17 cellular contexts compared by ENCODE assay signal in genomic region chr2:198253995-198254394, GRCh38.
A peak's percentile ranks its signal among the peaks of the same experiment; 100 is the strongest.
DNase-seq lines count a peak whose midpoint lies in the region; ATAC-seq and TF ChIP-seq lines count a peak whose summit lies in the region.
"Had no signal": no experiment of that assay in that cellular context is flagged by ENCODE, and none has a peak within 500 bp of the region (broad histone marks: within the 10 kb centered on the region; RNA-seq: fewer than 3 reads in every experiment).

No MANE protein-coding gene starts in this region.

- H3K4me1 ChIP-seq in HEK293 (ENCODE audit: control insufficient read depth, insufficient read depth, low read length) = no peaks in the 10 kb centered on the region
- peaks cover 0 to 24% (median 0%) of the 10 kb centered on the region in 3 donors for H3K4me1 ChIP-seq in gastroesophageal sphincter
- H3K4me1 ChIP-seq: A549; BLaER1 treated with 17β-estradiol and CSF1 and Interleukin-3, amounts not matched to agents 10 nM and 100 nM; Caco-2 had no signal

- no peaks in the 10 kb centered on the region for H3K27me3 Mint-ChIP-seq in brain
- H3K27me3 Mint-ChIP-seq: B cell had no signal

- no peaks in the 10 kb centered on the region for H3K27me3 ChIP-seq in gastroesophageal sphincter
- H3K27me3 ChIP-seq: BLaER1 treated with 17β-estradiol and CSF1 and Interleukin-3, amounts not matched to agents 10 nM and 100 nM had no signal

- TF ChIP-seq CTCF in HEK293 (tag by site-specific recombination; IDR thresholded peaks at IDR 0.05) = no peak
- no peak for TF ChIP-seq CTCF in brain (conservative IDR thresholded peaks at IDR 0.05)
- no peak for TF ChIP-seq CTCF in gastroesophageal sphincter (IDR thresholded peaks at IDR 0.05)

- CTCF ChIA-PET in HEK293 (lab: Yijun Ruan, JAX) = no interaction called here

- H3K4me3 ChIP-seq in HEK293 (ENCODE audit: low read depth, low read length) (no peak overlapping the region), gastroesophageal sphincter (no peak overlapping the region)
- H3K4me3 ChIP-seq: A549; BLaER1 treated with 17β-estradiol and CSF1 and Interleukin-3, amounts not matched to agents 10 nM and 100 nM had no signal

- DNase-seq in activated CD4-positive, alpha-beta T cell treated with anti-CD3 and anti-CD28 coated beads for 4 hours = no peak
- no peak for DNase-seq in NOMO-1 treated with DMSO at 0.1 percent for 48 hours (lab: John Stamatoyannopoulos, UW; ENCODE audit: unreplicated experiment)
- DNase-seq: AML-193; Caco-2; Calu3; CD4-positive, alpha-beta T cell; CD8-positive, alpha-beta T cell; DMS79 treated with DMSO at 0.1 percent for 48 hours; GF-D8 had no signal

- H3K27ac ChIP-seq in HEK293 (ENCODE audit: extremely low read depth, low read depth, low read length) = no peak overlapping the region
- H3K27ac ChIP-seq in gastroesophageal sphincter = peak overlapping the region in 3 of 4 donors; percentile 23 to 75 (median 67)
- H3K27ac ChIP-seq: 22Rv1; A549; BLaER1 treated with 17β-estradiol and CSF1 and Interleukin-3, amounts not matched to agents 10 nM and 100 nM; C4-2B had no signal

- no peak for TF ChIP-seq POLR2A in gastroesophageal sphincter (IDR thresholded peaks at IDR 0.05)

- no peaks in the 10 kb centered on the region for H3K36me3 Mint-ChIP-seq in brain
- H3K36me3 Mint-ChIP-seq: CD8-positive, alpha-beta T cell had no signal

- peak overlapping the region in 3 of 5 experiments; percentile 51 to 90 (median 70) for H3K27ac Mint-ChIP-seq in brain
- H3K27ac Mint-ChIP-seq: B cell; CD4-positive, alpha-beta T cell; CD8-positive, alpha-beta T cell had no signal

- H3K36me3 ChIP-seq in HEK293 (ENCODE audit: control insufficient read depth in 2 of 2, insufficient read depth in 1 of 2, low read length in 2 of 2) (no peaks in the 10 kb centered on the region), gastroesophageal sphincter (no peaks in the 10 kb centered on the region)
- H3K36me3 ChIP-seq: BLaER1 treated with 17β-estradiol and CSF1 and Interleukin-3, amounts not matched to agents 10 nM and 100 nM had no signal

- no peaks in the 10 kb centered on the region for H3K9me3 Mint-ChIP-seq in brain
- H3K9me3 Mint-ChIP-seq: CD4-positive, alpha-beta T cell; CD8-positive, alpha-beta T cell had no signal

- no peak for TF ChIP-seq EP300 in gastroesophageal sphincter (IDR thresholded peaks at IDR 0.05)

- H3K9me3 ChIP-seq in HEK293 (ENCODE audit: control insufficient read depth, insufficient read depth, low read depth, low read length) (no peaks in the 10 kb centered on the region), gastroesophageal sphincter (no peaks in the 10 kb centered on the region)
- H3K9me3 ChIP-seq: A549; BLaER1 treated with 17β-estradiol and CSF1 and Interleukin-3, amounts not matched to agents 10 nM and 100 nM; Caco-2 had no signal

- POLR2A ChIA-PET in HEK293 (lab: Yijun Ruan, JAX) = no interaction called here

- no peak for ATAC-seq in gastroesophageal sphincter
- ATAC-seq: A549; CD8-positive, alpha-beta T cell had no signal

- peak overlapping the region in 1 of 5 experiments; percentile 44 for H3K4me3 Mint-ChIP-seq in brain
- H3K4me3 Mint-ChIP-seq: B cell; CD4-positive, alpha-beta T cell; CD8-positive, alpha-beta T cell had no signal

- peaks cover 7% of the 10 kb centered on the region for H3K4me1 Mint-ChIP-seq in brain
- H3K4me1 Mint-ChIP-seq: B cell had no signal

TF ChIP-seq in HEK293, 187 proteins besides CTCF, POLR2A, EP300 and RAD21:
- peak; percentile 69 for TF ChIP-seq ZNF623 (tag by site-specific recombination; IDR thresholded peaks at IDR 0.05)
- no peak for TF ChIP-seq ZNF175 (tag by site-specific recombination; IDR thresholded peaks at IDR 0.05)
